In the genomic region with DNA sequence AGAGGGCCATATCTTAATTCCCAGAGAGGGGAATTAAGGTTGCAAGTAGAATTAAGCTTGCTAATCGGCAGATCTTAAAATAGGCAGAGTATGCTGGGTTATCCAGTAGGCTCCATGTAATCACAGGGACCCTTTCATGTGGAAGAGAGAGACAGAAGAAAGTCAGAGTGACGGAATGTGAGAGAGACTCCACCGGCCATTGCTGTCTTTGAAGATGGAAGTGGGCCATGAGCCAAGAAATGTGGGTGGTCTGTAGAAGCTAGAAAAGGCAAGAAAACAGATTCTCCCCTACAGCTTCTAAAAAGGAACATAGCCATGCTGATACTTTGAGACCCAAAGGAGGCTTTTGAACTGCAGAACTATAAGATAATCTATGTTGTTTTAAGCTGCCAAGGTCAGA, we compare ENCODE assay signal across 23 cellular contexts.
"Had no signal": no experiment of that assay in that cellular context is flagged by ENCODE, and none has a peak within 500 bp of the region (broad histone marks: within the 10 kb centered on the region; RNA-seq: fewer than 3 reads in every experiment).

No MANE protein-coding gene starts in this region.

- DNase-seq: activated B cell treated with CpG ODN at 0.5 μM for 24 hours; activated CD4-positive, alpha-beta T cell treated with anti-CD3 and anti-CD28 coated beads for 36 hours; activated CD4-positive, alpha-beta T cell treated with anti-CD3 and anti-CD28 coated beads, Interleukin-2, amount 50 U/mL, for 48 hours; activated CD8-positive, alpha-beta memory T cell treated with anti-CD3 and anti-CD28 coated beads, Interleukin-2, amount 50 U/mL, for 48 hours; activated naive CD4-positive, alpha-beta T cell treated with anti-CD3 and anti-CD28 coated beads for 36 hours; activated naive CD8-positive, alpha-beta T cell treated with anti-CD3 and anti-CD28 coated beads, Interleukin-2, amount 10 ng/mL, durations not matched to agents 7 days and 5 days; activated T-cell treated with anti-CD3 and anti-CD28 coated beads, Interleukin-2, amount 50 U/mL, for 4 hours; amniotic stem cell; caudate nucleus; dermis blood vessel endothelial cell; effector CD8-positive, alpha-beta T cell; erythroblast; foreskin fibroblast; heart right ventricle; lower lobe of right lung; mesendoderm; naive thymus-derived CD4-positive, alpha-beta T cell; stimulated activated CD4-positive, alpha-beta T cell treated with anti-CD3 and anti-CD28 coated beads, Interleukin-1b, Interleukin-23, amount 100 ng/mL, for 48 hours; stimulated activated naive CD8-positive, alpha-beta T cell treated with anti-CD3 and anti-CD28 coated beads, Interleukin-15, amount 100 ng/mL, for 72 hours had no signal

- H3K4me3 ChIP-seq: heart right ventricle, lower lobe of right lung, tibial nerve had no signal

- H3K27ac Mint-ChIP-seq: activated B cell treated with CpG ODN at 0.5 μM for 24 hours; activated CD4-positive, alpha-beta T cell treated with anti-CD3 and anti-CD28 coated beads for 36 hours; activated naive CD4-positive, alpha-beta T cell treated with anti-CD3 and anti-CD28 coated beads for 36 hours; activated naive CD8-positive, alpha-beta T cell treated with anti-CD3 and anti-CD28 coated beads, Interleukin-2, amount 10 ng/mL, durations not matched to agents 7 days and 5 days; brain; naive thymus-derived CD4-positive, alpha-beta T cell; progenitor cell of endocrine pancreas; stimulated activated naive CD8-positive, alpha-beta T cell treated with anti-CD3 and anti-CD28 coated beads, Interleukin-15, amount 100 ng/mL, for 72 hours had no signal

- H3K27me3 Mint-ChIP-seq: activated B cell treated with CpG ODN at 0.5 μM for 24 hours; activated CD4-positive, alpha-beta T cell treated with anti-CD3 and anti-CD28 coated beads for 36 hours; activated naive CD8-positive, alpha-beta T cell treated with anti-CD3 and anti-CD28 coated beads, Interleukin-2, amount 10 ng/mL, durations not matched to agents 7 days and 5 days; brain; naive thymus-derived CD4-positive, alpha-beta T cell; progenitor cell of endocrine pancreas; stimulated activated naive CD8-positive, alpha-beta T cell treated with anti-CD3 and anti-CD28 coated beads, Interleukin-15, amount 100 ng/mL, for 72 hours had no signal

- H3K36me3 Mint-ChIP-seq: activated naive CD8-positive, alpha-beta T cell treated with anti-CD3 and anti-CD28 coated beads, Interleukin-2, amount 10 ng/mL, durations not matched to agents 7 days and 5 days; brain had no signal

- H3K9me3 Mint-ChIP-seq: activated B cell treated with CpG ODN at 0.5 μM for 24 hours; activated naive CD4-positive, alpha-beta T cell treated with anti-CD3 and anti-CD28 coated beads for 36 hours; activated naive CD8-positive, alpha-beta T cell treated with anti-CD3 and anti-CD28 coated beads, Interleukin-2, amount 10 ng/mL, durations not matched to agents 7 days and 5 days; activated T-cell treated with anti-CD3 and anti-CD28 coated beads, Interleukin-2, amount 50 U/mL, for 4 hours; brain; stimulated activated naive CD8-positive, alpha-beta T cell treated with anti-CD3 and anti-CD28 coated beads, Interleukin-15, amount 100 ng/mL, for 72 hours had no signal

- ATAC-seq: activated CD4-positive, alpha-beta T cell treated with anti-CD3 and anti-CD28 coated beads for 36 hours; activated T-cell treated with anti-CD3 and anti-CD28 coated beads, Interleukin-2, amount 50 U/mL, for 4 hours; heart right ventricle; left lobe of liver; lower lobe of right lung; naive thymus-derived CD4-positive, alpha-beta T cell; stimulated activated naive CD8-positive, alpha-beta T cell treated with anti-CD3 and anti-CD28 coated beads, Interleukin-15, amount 100 ng/mL, for 72 hours had no signal

- H3K27me3 ChIP-seq: heart right ventricle, tibial nerve had no signal

- H3K4me1 ChIP-seq: heart right ventricle, lower lobe of right lung, tibial nerve had no signal

- H3K27ac ChIP-seq: heart right ventricle, lower lobe of right lung, tibial nerve had no signal

- H3K4me3 Mint-ChIP-seq: activated B cell treated with CpG ODN at 0.5 μM for 24 hours; activated CD4-positive, alpha-beta T cell treated with anti-CD3 and anti-CD28 coated beads for 36 hours; activated naive CD4-positive, alpha-beta T cell treated with anti-CD3 and anti-CD28 coated beads for 36 hours; activated naive CD8-positive, alpha-beta T cell treated with anti-CD3 and anti-CD28 coated beads, Interleukin-2, amount 10 ng/mL, durations not matched to agents 7 days and 5 days; activated T-cell treated with anti-CD3 and anti-CD28 coated beads, Interleukin-2, amount 50 U/mL, for 4 hours; brain; naive thymus-derived CD4-positive, alpha-beta T cell; stimulated activated naive CD8-positive, alpha-beta T cell treated with anti-CD3 and anti-CD28 coated beads, Interleukin-15, amount 100 ng/mL, for 72 hours had no signal

- H3K4me1 Mint-ChIP-seq: activated B cell treated with CpG ODN at 0.5 μM for 24 hours; activated CD4-positive, alpha-beta T cell treated with anti-CD3 and anti-CD28 coated beads for 36 hours; naive thymus-derived CD4-positive, alpha-beta T cell; stimulated activated naive CD8-positive, alpha-beta T cell treated with anti-CD3 and anti-CD28 coated beads, Interleukin-15, amount 100 ng/mL, for 72 hours had no signal

- H3K36me3 ChIP-seq: heart right ventricle, lower lobe of right lung, tibial nerve had no signal

- H3K9me3 ChIP-seq: heart right ventricle, lower lobe of right lung, tibial nerve had no signal
